25 cellular contexts compared by ENCODE assay signal in the genomic region with DNA sequence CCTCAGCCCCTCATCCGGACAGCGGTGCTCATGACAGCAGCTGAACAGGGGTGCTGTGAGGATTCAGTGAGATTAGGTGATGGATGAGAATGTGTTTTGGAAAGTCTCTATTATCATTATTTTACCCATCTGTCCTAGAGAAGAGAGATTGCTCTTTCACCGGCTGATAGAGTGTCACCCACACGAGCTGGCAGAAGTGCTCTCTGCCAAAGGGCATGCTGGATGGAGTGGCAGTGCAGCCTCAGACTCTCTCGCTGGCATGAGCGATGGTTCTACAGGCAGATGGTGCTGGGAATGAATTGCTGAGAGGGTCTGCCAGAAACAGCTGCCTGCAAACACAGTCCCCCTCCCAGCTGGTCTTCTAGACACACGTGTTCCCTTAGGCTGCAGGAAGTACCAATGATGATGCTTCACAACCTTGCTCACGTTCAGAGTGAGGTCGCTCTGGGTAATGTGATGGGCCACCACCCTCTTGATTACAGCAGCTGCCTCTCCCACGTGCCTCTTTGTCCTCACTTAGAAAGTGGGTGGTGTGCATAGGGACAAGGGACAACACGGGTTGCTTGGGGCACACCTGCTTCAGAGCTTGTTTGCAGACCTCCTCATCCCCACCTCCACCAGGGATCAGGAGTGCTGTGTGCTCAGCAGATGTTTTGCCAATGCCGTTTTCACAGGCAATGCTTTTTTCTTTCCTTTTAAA.
A peak's percentile ranks its signal among the peaks of the same experiment; 100 is the strongest.
DNase-seq lines count a peak whose midpoint lies in the region; ATAC-seq and TF ChIP-seq lines count a peak whose summit lies in the region.
"Had no signal": no experiment of that assay in that cellular context is flagged by ENCODE, and none has a peak within 500 bp of the region (broad histone marks: within the 10 kb centered on the region; RNA-seq: fewer than 3 reads in every experiment).

No MANE protein-coding gene starts in this region.

- intact Hi-C loops in Right ventricle myocardium inferior (cut with DNase I) = no loop called here

- peak; percentile 97 for DNase-seq in NCI-H1092 treated with DMSO at 0.1 percent for 48 hours (lab: John Stamatoyannopoulos, UW)
- peak; percentile 90 for DNase-seq in NCI-H2029 treated with DMSO at 0.1 percent for 48 hours (lab: John Stamatoyannopoulos, UW)
- peak; percentile 100 for DNase-seq in NCI-H748 (lab: John Stamatoyannopoulos, UW; ENCODE audit: unreplicated experiment)
- no peak for DNase-seq in activated CD4-positive, alpha-beta T cell treated with anti-CD3 and anti-CD28 coated beads for 48 hours
- no peak for DNase-seq in Right ventricle myocardium inferior (ENCODE audit: missing footprints)
- no peak for DNase-seq in GM10248 (ENCODE audit: extremely low spot score)
- DNase-seq in hepatocyte (ENCODE audit: low spot score) = no peak
- DNase-seq: activated CD4-positive, alpha-beta memory T cell treated with anti-CD3 and anti-CD28 coated beads, Interleukin-2, amount 10 ng/mL, durations not matched to agents 7 days and 5 days; activated effector memory CD4-positive, alpha-beta T cell treated with Interleukin-2 at 50 U/mL for 16 hours; activated naive CD8-positive, alpha-beta T cell treated with anti-CD3 and anti-CD28 coated beads for 36 hours; activated T-cell treated with anti-CD3 and anti-CD28 coated beads for 4 hours; islet precursor cell; midbrain; NCI-H187 treated with DMSO at 0.1 percent for 48 hours; NCI-H82; OCI-M1; pancreas; SIG-M5; thyroid gland had no signal

- H3K4me3 ChIP-seq in mucosa of rectum (ENCODE audit: low read length in 2 of 2) (no peak overlapping the region), hepatocyte (no peak overlapping the region)
- H3K4me3 ChIP-seq: ascending aorta; BLaER1 treated with 17β-estradiol and CSF1 and Interleukin-3, amounts not matched to agents 10 nM and 100 nM; pancreas; thyroid gland had no signal

- H3K9me3 ChIP-seq in mucosa of rectum (ENCODE audit: control insufficient read depth in 2 of 2, low read length in 2 of 2) (no peaks in the 10 kb centered on the region), hepatocyte (ENCODE audit: low read depth) (no peaks in the 10 kb centered on the region)
- H3K9me3 ChIP-seq: ascending aorta, pancreas, thyroid gland had no signal

- ATAC-seq in Right ventricle myocardium inferior = no peak
- ATAC-seq: activated CD4-positive, CD25-positive, alpha-beta regulatory T cell treated with anti-CD3 and anti-CD28 coated beads, Interleukin-2, amount 50 U/mL, for 24 hours; HCT116; sciatic nerve had no signal

- H3K36me3 ChIP-seq in mucosa of rectum (ENCODE audit: control insufficient read depth in 2 of 2, insufficient read depth in 2 of 2, low read length in 2 of 2) (no peaks in the 10 kb centered on the region), hepatocyte (replicated peaks; ENCODE audit: insufficient read depth, low read depth) (no peaks in the 10 kb centered on the region)
- H3K36me3 ChIP-seq: ascending aorta; BLaER1 treated with 17β-estradiol and CSF1 and Interleukin-3, amounts not matched to agents 10 nM and 100 nM; pancreas; thyroid gland had no signal

- H2AFZ ChIP-seq in hepatocyte = no peak overlapping the region

- H4K20me1 ChIP-seq in hepatocyte (ENCODE audit: insufficient read depth, poor library complexity, severe bottlenecking) = no peaks in the 10 kb centered on the region
- H4K20me1 ChIP-seq: BLaER1 treated with 17β-estradiol and CSF1 and Interleukin-3, amounts not matched to agents 10 nM and 100 nM had no signal

- H3K27me3 ChIP-seq in mucosa of rectum (ENCODE audit: control insufficient read depth in 2 of 2, insufficient read depth in 2 of 2, low read length in 2 of 2) = no peaks in the 10 kb centered on the region
- no peaks in the 10 kb centered on the region for H3K27me3 ChIP-seq in hepatocyte
- H3K27me3 ChIP-seq: ascending aorta; BLaER1 treated with 17β-estradiol and CSF1 and Interleukin-3, amounts not matched to agents 10 nM and 100 nM; pancreas; thyroid gland had no signal

- WGBS in hepatocyte (ENCODE audit: low lambda C conversion rate, missing lambda C conversion rate) = 81% methylated on average over 12 of the region's 12 CpGs

- peaks cover 7 to 29% of the 10 kb centered on the region in 2 donors for H3K4me1 ChIP-seq in mucosa of rectum (ENCODE audit: control insufficient read depth in 2 of 2, insufficient read depth in 2 of 2, low read length in 2 of 2)
- peaks cover 6% of the 10 kb centered on the region for H3K4me1 ChIP-seq in hepatocyte (ENCODE audit: insufficient read depth)
- H3K4me1 ChIP-seq: ascending aorta, thyroid gland had no signal

- no peaks in the 10 kb centered on the region for H3K9me2 ChIP-seq in hepatocyte (replicated peaks; ENCODE audit: insufficient read depth)

- H3K9ac ChIP-seq in mucosa of rectum (ENCODE audit: low read depth in 1 of 2, low read length in 2 of 2) = no peak overlapping the region
- H3K9ac ChIP-seq: BLaER1 treated with 17β-estradiol and CSF1 and Interleukin-3, amounts not matched to agents 10 nM and 100 nM had no signal

- no peaks in the 10 kb centered on the region for H3K79me2 ChIP-seq in hepatocyte

- H3K4me2 ChIP-seq in hepatocyte = no peak overlapping the region
- H3K4me2 ChIP-seq: BLaER1 treated with 17β-estradiol and CSF1 and Interleukin-3, amounts not matched to agents 10 nM and 100 nM had no signal

- POLR2A ChIA-PET in GM10248 (lab: Yijun Ruan, JAX) = no interaction called here

- CTCF ChIA-PET in GM10248 (lab: Yijun Ruan, JAX) = interaction anchor here (0.7 kb wide), 1 partner anchor 9 kb away, joined by 3 read pairs; no protein-coding TSS in a partner anchor

- H3K27ac ChIP-seq in mucosa of rectum (ENCODE audit: low read depth in 2 of 2, low read length in 2 of 2) = peak overlapping the region; percentile 63 to 64
- no peak overlapping the region for H3K27ac ChIP-seq in hepatocyte
- H3K27ac ChIP-seq: ascending aorta; BLaER1 treated with 17β-estradiol and CSF1 and Interleukin-3, amounts not matched to agents 10 nM and 100 nM; pancreas; thyroid gland had no signal

- TF ChIP-seq CTCF in GM10248 (IDR thresholded peaks at IDR 0.05; ENCODE audit: control extremely low read depth, extremely low read depth, low read depth, missing control alignments) (no peak), hepatocyte (IDR thresholded peaks at IDR 0.05; ENCODE audit: poor library complexity) (no peak)

Comparison
In these comparisons a context has a peak if more than half of its experiments do, and no peak if none do; other contexts are left out.
1. DNase-seq: peak in NCI-H1092 treated with DMSO at 0.1 percent for 48 hours (single experiment), NCI-H2029 treated with DMSO at 0.1 percent for 48 hours (single experiment) and NCI-H748 (single experiment); none in activated CD4-positive, alpha-beta T cell treated with anti-CD3 and anti-CD28 coated beads for 48 hours (single experiment), Right ventricle myocardium inferior (single experiment), GM10248 (single experiment) and hepatocyte (single experiment).